In genomic region chr4:1767770-1768366, GRCh38 we compare ENCODE assay signal across 8 cellular contexts. TPM values are rescaled to one million over a fixed set of nuclear protein-coding genes. Genes with fewer than 3 reads are reported as not detected.
DNase-seq lines count a peak whose midpoint lies in the region; ATAC-seq, FAIRE-seq and TF ChIP-seq lines count a peak whose summit lies in the region.

No MANE protein-coding gene starts in this region.

- FAIRE-seq in GM12891 (lab: Jason Lieb, UNC) = no peak

- H4K20me1 ChIP-seq in BLaER1 treated with 17β-estradiol and CSF1 and Interleukin-3, amounts not matched to agents 10 nM and 100 nM = peaks cover 0 to 69% (median 22%) of the 10 kb centered on the region in 11 experiments; a peak in 15 of 22 replicates

- no peak overlapping the region for H3K27ac ChIP-seq in BLaER1 treated with 17β-estradiol and CSF1 and Interleukin-3, amounts not matched to agents 10 nM and 100 nM
- H3K27ac ChIP-seq in sigmoid colon = no peak overlapping the region

- H3K4me1 ChIP-seq in BLaER1 treated with 17β-estradiol and CSF1 and Interleukin-3, amounts not matched to agents 10 nM and 100 nM = peaks cover 35 to 74% (median 64%) of the 10 kb centered on the region in 10 experiments
- peaks cover 3 to 24% (median 21%) of the 10 kb centered on the region in 4 donors for H3K4me1 ChIP-seq in sigmoid colon

- peaks cover 46 to 85% (median 72%) of the 10 kb centered on the region in 11 experiments; a peak in 21 of 22 replicates for H3K27me3 ChIP-seq in BLaER1 treated with 17β-estradiol and CSF1 and Interleukin-3, amounts not matched to agents 10 nM and 100 nM
- H3K27me3 ChIP-seq in sigmoid colon = peaks cover 23 to 69% (median 46%) of the 10 kb centered on the region in 3 donors

- no peak for ATAC-seq in HG02938 (IDR thresholded peaks at IDR 0.05; ENCODE audit: unreplicated experiment)

- 6 to 18% methylated on average over 29 to 32 of the region's 32 CpGs for WGBS in sigmoid colon, 2 donors

- no peaks in the 10 kb centered on the region for H3K36me3 ChIP-seq in BLaER1 treated with 17β-estradiol and CSF1 and Interleukin-3, amounts not matched to agents 10 nM and 100 nM
- H3K36me3 ChIP-seq in sigmoid colon = no peaks in the 10 kb centered on the region

- H3K4me2 ChIP-seq in BLaER1 treated with 17β-estradiol and CSF1 and Interleukin-3, amounts not matched to agents 10 nM and 100 nM = peak overlapping the region; percentile 55 to 92 (median 84)

- peak overlapping the region in 4 of 11 experiments; percentile 21 to 62 (median 46); a peak in 5 of 22 replicates for H3K9ac ChIP-seq in BLaER1 treated with 17β-estradiol and CSF1 and Interleukin-3, amounts not matched to agents 10 nM and 100 nM

- H3K4me3 ChIP-seq in BLaER1 treated with 17β-estradiol and CSF1 and Interleukin-3, amounts not matched to agents 10 nM and 100 nM = peak overlapping the region; percentile 41 to 70 (median 53); a peak in 14 of 20 replicates
- peak overlapping the region; percentile 29 for H3K4me3 ChIP-seq in fibroblast of pulmonary artery (replicated peaks; ENCODE audit: low read depth, low read length)
- H3K4me3 ChIP-seq in sigmoid colon = peak overlapping the region in 3 of 4 donors; percentile 38 to 46 (median 42)

- intact Hi-C loops in sigmoid colon (cut with DNase I) = no loop called here

- DNase-seq in GM12891 (ENCODE audit: insufficient read length, low spot score) (peak; percentile 75), UCSD-AML1 (lab: John Stamatoyannopoulos, UW; ENCODE audit: unreplicated experiment) (peak; percentile 24), fibroblast of pulmonary artery (ENCODE audit: low read depth) (peak; percentile 38), sigmoid colon (no peak), NCI-H2107 (lab: John Stamatoyannopoulos, UW) (no peak), mucosa of gallbladder (ENCODE audit: low spot score) (no peak)

- no peaks in the 10 kb centered on the region for H3K9me3 ChIP-seq in BLaER1 treated with 17β-estradiol and CSF1 and Interleukin-3, amounts not matched to agents 10 nM and 100 nM (replicated peaks in 1 of 11)
- no peaks in the 10 kb centered on the region for H3K9me3 ChIP-seq in sigmoid colon

- TF ChIP-seq CTCF in fibroblast of pulmonary artery (IDR thresholded peaks at IDR 0.05; ENCODE audit: low read length, missing control alignments) = peak; percentile 28
- no peak for TF ChIP-seq CTCF in sigmoid colon (IDR thresholded peaks at IDR 0.05)

- TF ChIP-seq POLR2A in GM12891 (IDR thresholded peaks at IDR 0.05; ENCODE audit: low read depth, low read length) = no peak
- TF ChIP-seq POLR2A in sigmoid colon (IDR thresholded peaks at IDR 0.05) = no peak

- TF ChIP-seq EP300 in sigmoid colon (IDR thresholded peaks at IDR 0.05) = no peak

TF ChIP-seq in GM12891, 5 proteins besides CTCF, POLR2A, EP300 and RAD21:
- TF ChIP-seq POLR2AphosphoS5 (IDR thresholded peaks at IDR 0.05; ENCODE audit: low read depth, low read length) = no peak
- TF ChIP-seq TAF1 (IDR thresholded peaks at IDR 0.05; ENCODE audit: low read depth, low read length) = no peak
- TF ChIP-seq POU2F2 (IDR thresholded peaks at IDR 0.05; ENCODE audit: low read depth, low read length) = no peak
- TF ChIP-seq SPI1 (IDR thresholded peaks at IDR 0.05; ENCODE audit: low read depth, low read length) = no peak
- no peak for TF ChIP-seq PAX5 (IDR thresholded peaks at IDR 0.05; ENCODE audit: insufficient read depth, low read length, severe bottlenecking)

RNA-seq across cellular contexts. Expression of gene FGFR3, which starts 25.2 kb away (rescaled TPM):
- 0.04 TPM for polyA plus RNA-seq in GM12891 (2012; ENCODE audit: low read depth, missing spikeins)
- under 1 TPM; 0.16 to 0.83 (median 0.56) TPM for total RNA-seq in sigmoid colon
- 10 to 100 TPM in 1 of 3 donors, 1 to 10 TPM in 2; 3.7 to 14.0 (median 6.0) TPM for polyA plus RNA-seq in sigmoid colon
- total RNA-seq in mucosa of gallbladder = 104 TPM

RNA-seq across cellular contexts. Expression of gene TACC3, which starts 46.5 kb away (rescaled TPM):
- polyA plus RNA-seq in GM12891 (2012; ENCODE audit: low read depth, missing spikeins) = 67.9 TPM
- total RNA-seq in sigmoid colon (10 to 100 TPM in 1 of 4 donors, 1 to 10 TPM in 3; 4.3 to 13.0 (median 6.9) TPM), mucosa of gallbladder (16.2 TPM)
- 10 to 100 TPM in 2 of 3 donors, 1 to 10 TPM in 1; 4.8 to 55.9 (median 11.8) TPM for polyA plus RNA-seq in sigmoid colon

RNA-seq across cellular contexts. Expression of gene TMEM129, which starts 46.7 kb away (rescaled TPM):
- polyA plus RNA-seq in GM12891 (2012; ENCODE audit: low read depth, missing spikeins) = 10.3 TPM
- 10 to 100 TPM; 40.6 to 51.4 (median 49.2) TPM for total RNA-seq in sigmoid colon
- 10 to 100 TPM; 16.9 to 42.4 (median 18.6) TPM for polyA plus RNA-seq in sigmoid colon
- total RNA-seq in mucosa of gallbladder = 60.5 TPM

RNA-seq across cellular contexts. Expression of gene SLBP, which starts 55.7 kb away (rescaled TPM):
- polyA plus RNA-seq in GM12891 (2012; ENCODE audit: low read depth, missing spikeins) = 58.6 TPM
- total RNA-seq in sigmoid colon = 10 to 100 TPM; 32.3 to 48.9 (median 40.2) TPM
- 10 to 100 TPM; 34.0 to 36.0 (median 35.8) TPM for polyA plus RNA-seq in sigmoid colon
- total RNA-seq in mucosa of gallbladder = 26.4 TPM

Comparison
In these comparisons a context has a peak if more than half of its experiments do, and no peak if none do; other contexts are left out.
1. DNase-seq: peak in GM12891 (single experiment), UCSD-AML1 (single experiment) and fibroblast of pulmonary artery (single experiment); none in sigmoid colon (single experiment), NCI-H2107 (single experiment) and mucosa of gallbladder (single experiment).
2. RNA of gene FGFR3, which starts 25.2 kb away (total RNA-seq): 104 TPM in mucosa of gallbladder (single experiment); 0.16 to 0.83 TPM in sigmoid colon; every median in the first group is over 10 times any median in the second.
3. Peak in every context shown above with its lines, with median percentiles within 50 percentile points of each other: H3K4me3 ChIP-seq.